Comparison of ENCODE assay signal across 1 cellular context in the genomic region with DNA sequence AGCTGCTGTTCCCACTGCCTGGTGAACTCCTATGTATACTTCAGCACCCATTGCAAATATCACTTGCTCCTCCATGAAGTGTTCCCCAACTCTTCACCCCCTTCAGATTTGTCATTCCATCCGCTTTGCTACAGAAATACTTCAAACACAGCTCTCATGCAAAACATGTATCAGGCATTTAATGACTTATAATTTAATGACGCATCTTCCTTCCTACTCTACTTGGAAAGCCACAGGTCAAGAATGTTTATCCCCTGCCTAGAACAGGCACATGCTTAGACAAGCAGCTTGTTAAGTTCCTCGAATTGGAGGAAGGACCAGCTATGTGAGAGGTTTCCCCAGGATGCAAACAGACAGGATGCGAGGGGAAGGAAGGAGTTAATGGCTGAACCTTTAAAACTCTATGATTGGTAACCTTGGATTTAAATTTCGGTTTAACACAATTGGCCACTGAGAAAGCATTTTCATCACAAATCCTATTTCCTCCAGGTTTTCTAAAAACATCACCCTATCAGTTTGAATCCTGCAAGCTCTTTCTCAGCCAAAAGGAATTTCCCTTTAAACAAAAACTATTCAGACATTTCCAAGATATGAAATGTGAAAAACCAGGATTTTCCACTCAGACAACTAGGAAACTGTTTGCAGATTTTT.
TF ChIP-seq lines count a peak whose summit lies in the region.

No MANE protein-coding gene starts in this region.

TF ChIP-seq in GM12878, 131 proteins besides CTCF, POLR2A, EP300 and RAD21:
- TF ChIP-seq, protein P1, sequence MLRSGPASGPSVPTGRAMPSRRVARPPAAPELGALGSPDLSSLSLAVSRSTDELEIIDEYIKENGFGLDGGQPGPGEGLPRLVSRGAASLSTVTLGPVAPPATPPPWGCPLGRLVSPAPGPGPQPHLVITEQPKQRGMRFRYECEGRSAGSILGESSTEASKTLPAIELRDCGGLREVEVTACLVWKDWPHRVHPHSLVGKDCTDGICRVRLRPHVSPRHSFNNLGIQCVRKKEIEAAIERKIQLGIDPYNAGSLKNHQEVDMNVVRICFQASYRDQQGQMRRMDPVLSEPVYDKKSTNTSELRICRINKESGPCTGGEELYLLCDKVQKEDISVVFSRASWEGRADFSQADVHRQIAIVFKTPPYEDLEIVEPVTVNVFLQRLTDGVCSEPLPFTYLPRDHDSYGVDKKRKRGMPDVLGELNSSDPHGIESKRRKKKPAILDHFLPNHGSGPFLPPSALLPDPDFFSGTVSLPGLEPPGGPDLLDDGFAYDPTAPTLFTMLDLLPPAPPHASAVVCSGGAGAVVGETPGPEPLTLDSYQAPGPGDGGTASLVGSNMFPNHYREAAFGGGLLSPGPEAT (IDR thresholded peaks at IDR 0.05; ENCODE audit: low read depth), result no peak
- TF ChIP-seq WRNIP1 (IDR thresholded peaks at IDR 0.05; ENCODE audit: borderline replicate concordance, low read depth, low read length) (no peak), RAD51 (IDR thresholded peaks at IDR 0.05) (no peak), JUND (IDR thresholded peaks at IDR 0.05; ENCODE audit: low read depth, low read length) (no peak), SMAD1 (IDR thresholded peaks at IDR 0.05; ENCODE audit: low read depth, partially characterized antibody) (no peak), E2F8 (IDR thresholded peaks at IDR 0.05; ENCODE audit: low read depth, partially characterized antibody) (no peak)
